In genomic region chr15:89058376-89058775, GRCh38 we compare ENCODE assay signal across 31 cellular contexts.
"Had no signal": no experiment of that assay in that cellular context is flagged by ENCODE, and none has a peak within 500 bp of the region (broad histone marks: within the 10 kb centered on the region; RNA-seq: fewer than 3 reads in every experiment).

No MANE protein-coding gene starts in this region.

- H3K4me1 ChIP-seq: colonic mucosa, foreskin keratinocyte, neural progenitor cell had no signal

- H3K27me3 ChIP-seq: body of pancreas, colonic mucosa, esophagus muscularis mucosa, foreskin keratinocyte, heart left ventricle, neural progenitor cell had no signal

- H3K27me3 Mint-ChIP-seq: activated T-helper 17 cell treated with anti-CD3 and anti-CD28 coated beads, Interleukin-2, amount 50 U/mL, for 72 hours; type B pancreatic cell had no signal

- H3K36me3 Mint-ChIP-seq: immature natural killer cell, neural progenitor cell, type B pancreatic cell, WTC11 had no signal

- H3K9me3 Mint-ChIP-seq: activated CD4-positive, alpha-beta T cell treated with anti-CD3 and anti-CD28 coated beads, Interleukin-2, amount 10 ng/mL, durations not matched to agents 7 days and 5 days; activated CD8-positive, alpha-beta T cell treated with anti-CD3 and anti-CD28 coated beads for 36 hours; activated T-cell treated with anti-CD3 and anti-CD28 coated beads, Interleukin-2, amount 50 U/mL, for 4 hours; activated T-helper 17 cell treated with anti-CD3 and anti-CD28 coated beads, Interleukin-2, amount 50 U/mL, for 72 hours; effector memory CD8-positive, alpha-beta T cell; immature natural killer cell; neural progenitor cell; type B pancreatic cell; WTC11 had no signal

- FAIRE-seq: kidney had no signal

- H3K9me3 ChIP-seq: body of pancreas, colonic mucosa, esophagus muscularis mucosa, heart left ventricle, thoracic aorta had no signal

- H3K4me1 Mint-ChIP-seq: activated T-helper 17 cell treated with anti-CD3 and anti-CD28 coated beads, Interleukin-2, amount 50 U/mL, for 72 hours; neural progenitor cell had no signal

- H3K27ac Mint-ChIP-seq: activated CD4-positive, alpha-beta T cell treated with anti-CD3 and anti-CD28 coated beads, Interleukin-2, amount 10 ng/mL, durations not matched to agents 7 days and 5 days; activated CD8-positive, alpha-beta T cell treated with anti-CD3 and anti-CD28 coated beads for 36 hours; activated T-helper 17 cell treated with anti-CD3 and anti-CD28 coated beads, Interleukin-2, amount 50 U/mL, for 72 hours; effector memory CD8-positive, alpha-beta T cell; neural progenitor cell; type B pancreatic cell; WTC11 had no signal

- DNase-seq: activated CD4-positive, alpha-beta T cell treated with anti-CD3 and anti-CD28 coated beads for 1 hour; activated CD4-positive, alpha-beta T cell treated with anti-CD3 and anti-CD28 coated beads, Interleukin-2, amount 10 ng/mL, durations not matched to agents 7 days and 5 days; activated CD8-positive, alpha-beta T cell treated with anti-CD3 and anti-CD28 coated beads for 36 hours; activated gamma-delta T cell treated with Interleukin-2 at 50 U/mL for 16 hours; activated naive CD4-positive, alpha-beta T cell treated with anti-CD3 and anti-CD28 coated beads, Interleukin-2, amount 50 U/mL, for 16 hours; activated T-cell treated with anti-CD3 and anti-CD28 coated beads, Interleukin-2, amount 50 U/mL, for 4 hours; aorta; body of pancreas; cerebellar nuclear complex; colonic mucosa; effector memory CD8-positive, alpha-beta T cell; foreskin keratinocyte; heart left ventricle; hypothalamus; immature natural killer cell; kidney; left colon; midbrain; naive thymus-derived CD4-positive, alpha-beta T cell; posterior cingulate gyrus; right cardiac atrium; stimulated activated CD4-positive, alpha-beta T cell treated with anti-CD3 and anti-CD28 coated beads, Interleukin-15, amount 100 ng/mL, for 24 hours; stimulated activated CD4-positive, alpha-beta T cell treated with anti-CD3 and anti-CD28 coated beads, Interleukin-2, amount 100 ng/mL, for 24 hours; stimulated activated naive CD4-positive, alpha-beta T cell treated with Interleukin-2 at 50 U/mL for 16 hours; T-helper 2 cell had no signal

- H3K4me3 ChIP-seq: body of pancreas, colonic mucosa, esophagus muscularis mucosa, heart left ventricle, neural progenitor cell, thoracic aorta had no signal

- H3K27ac ChIP-seq: body of pancreas, colonic mucosa, esophagus muscularis mucosa, foreskin keratinocyte, heart left ventricle, neural progenitor cell had no signal

- H3K4me3 Mint-ChIP-seq: activated CD4-positive, alpha-beta T cell treated with anti-CD3 and anti-CD28 coated beads, Interleukin-2, amount 10 ng/mL, durations not matched to agents 7 days and 5 days; activated CD8-positive, alpha-beta T cell treated with anti-CD3 and anti-CD28 coated beads for 36 hours; activated T-cell treated with anti-CD3 and anti-CD28 coated beads, Interleukin-2, amount 50 U/mL, for 4 hours; activated T-helper 17 cell treated with anti-CD3 and anti-CD28 coated beads, Interleukin-2, amount 50 U/mL, for 72 hours; effector memory CD8-positive, alpha-beta T cell; immature natural killer cell; naive thymus-derived CD4-positive, alpha-beta T cell; neural progenitor cell; type B pancreatic cell; WTC11 had no signal

- H3K4me2 ChIP-seq: neural progenitor cell had no signal

- H3K9ac ChIP-seq: neural progenitor cell had no signal

- H3K36me3 ChIP-seq: colonic mucosa, esophagus muscularis mucosa, heart left ventricle, neural progenitor cell, thoracic aorta had no signal
